In the genomic region with DNA sequence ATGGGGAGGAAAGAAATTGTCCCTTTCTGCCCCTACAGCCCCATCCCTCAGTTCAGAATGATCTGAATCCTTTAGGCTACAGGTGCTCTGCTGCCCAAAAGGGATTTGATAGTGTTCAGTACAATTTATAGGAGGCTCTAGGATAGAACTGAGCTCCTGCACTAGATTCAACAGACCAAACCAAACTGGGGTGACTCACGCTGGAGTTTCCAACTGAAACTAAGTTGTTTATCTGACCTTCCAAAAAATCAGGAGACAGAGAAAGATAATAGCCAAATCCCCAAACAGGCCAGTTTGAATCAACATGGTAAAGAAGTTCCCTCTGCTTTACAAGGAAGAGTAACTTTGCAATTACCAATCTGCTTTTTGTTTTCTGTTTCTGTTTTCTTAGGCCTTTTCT, we compare ENCODE assay signal across 31 cellular contexts.
DNase-seq lines count a peak whose midpoint lies in the region; ATAC-seq, FAIRE-seq and TF ChIP-seq lines count a peak whose summit lies in the region.
"Had no signal": no experiment of that assay in that cellular context is flagged by ENCODE, and none has a peak within 500 bp of the region (broad histone marks: within the 10 kb centered on the region; RNA-seq: fewer than 3 reads in every experiment).

No MANE protein-coding gene starts in this region.

- no peak overlapping the region for H3K23ac ChIP-seq in IMR-90 (ENCODE audit: low read depth, low read length)

- no TSS peak for BruUV-seq in IMR-90 (replicated peaks; lab: Mats Ljungman, UMichigan)

- 0 out of 2 replicates have a peak overlapping the region, but pooled peaks have one; percentile 20 for H4K91ac ChIP-seq in IMR-90 (ENCODE audit: insufficient read depth, low read depth, low read length)

- WGBS in IMR-90 (ENCODE audit: extremely low coverage in 2 of 2, insufficient read length in 1 of 2), 2 experiments = no CpG with 5 or more reads among the region's 1 CpG
- WGBS in smooth muscle cell (ENCODE audit: low lambda C conversion rate) = 52% methylated on average over 1 of the region's 1 CpG

- intact Hi-C loops in IMR-90 (cut with micrococcal nuclease) (no loop called here), Right ventricle myocardium inferior (cut with DNase I) (no loop called here)

- ATAC-seq in IMR-90 (ENCODE audit: low read depth) (peak; percentile 90), GM21447 (IDR thresholded peaks at IDR 0.05; ENCODE audit: unreplicated experiment) (no peak), GM21367 (IDR thresholded peaks at IDR 0.05; ENCODE audit: unreplicated experiment) (no peak), Right ventricle myocardium inferior (no peak)
- ATAC-seq: gastroesophageal sphincter; right lobe of liver; stimulated activated naive CD8-positive, alpha-beta T cell treated with anti-CD3 and anti-CD28 coated beads, Interleukin-15, amount 100 ng/mL, for 72 hours had no signal

- H3K36me3 Mint-ChIP-seq in astrocyte (ENCODE audit: low read depth, unreplicated experiment) = no peaks in the 10 kb centered on the region
- H3K36me3 Mint-ChIP-seq: activated naive CD8-positive, alpha-beta T cell treated with anti-CD3 and anti-CD28 coated beads, Interleukin-2, amount 10 ng/mL, durations not matched to agents 7 days and 5 days; neural progenitor cell had no signal

- H3K56ac ChIP-seq in IMR-90 (ENCODE audit: extremely low read depth, insufficient read depth, low read length) = no peak overlapping the region

- H3K27me3 ChIP-seq in IMR-90 (ENCODE audit: control insufficient read depth, insufficient read depth, low read length) (no peaks in the 10 kb centered on the region), astrocyte (ENCODE audit: insufficient read depth, low read length) (no peaks in the 10 kb centered on the region), smooth muscle cell (ENCODE audit: low read depth) (no peaks in the 10 kb centered on the region)
- H3K27me3 ChIP-seq: gastroesophageal sphincter, neural progenitor cell, right lobe of liver, tibial artery had no signal

- no peak overlapping the region for H3K4me3 ChIP-seq in IMR-90 (ENCODE audit: insufficient read depth, low read depth, low read length)
- no peak overlapping the region for H3K4me3 ChIP-seq in astrocyte (ENCODE audit: insufficient read depth, low read depth, low read length)
- no peak overlapping the region for H3K4me3 ChIP-seq in fibroblast of villous mesenchyme (ENCODE audit: low read depth, low read length)
- H3K4me3 ChIP-seq in smooth muscle cell = no peak overlapping the region
- H3K4me3 ChIP-seq: coronary artery, gastroesophageal sphincter, neural progenitor cell, right lobe of liver, tibial artery had no signal

- H3K27ac Mint-ChIP-seq in astrocyte (ENCODE audit: unreplicated experiment) = no peak overlapping the region
- H3K27ac Mint-ChIP-seq: activated naive CD8-positive, alpha-beta T cell treated with anti-CD3 and anti-CD28 coated beads, Interleukin-2, amount 10 ng/mL, durations not matched to agents 7 days and 5 days; activated T-cell treated with anti-CD3 and anti-CD28 coated beads, Interleukin-2, amount 50 U/mL, for 24 hours; memory B cell; neural progenitor cell had no signal

- DNase-seq in IMR-90 (peak; percentile 70), astrocyte (ENCODE audit: low read depth) (peak; percentile 23), fibroblast of villous mesenchyme (ENCODE audit: low read depth) (peak; percentile 59), smooth muscle cell (lab: John Stamatoyannopoulos, UW; ENCODE audit: unreplicated experiment) (no peak), Right ventricle myocardium inferior (ENCODE audit: missing footprints) (no peak)
- DNase-seq: activated gamma-delta T cell treated with Interleukin-2 at 50 U/mL for 16 hours; activated naive CD8-positive, alpha-beta T cell treated with anti-CD3 and anti-CD28 coated beads, Interleukin-2, amount 10 ng/mL, durations not matched to agents 7 days and 5 days; activated T-cell treated with anti-CD3 and anti-CD28 coated beads, Interleukin-2, amount 50 U/mL, for 24 hours; caudate nucleus; DMS 273 treated with DMSO at 0.1 percent for 48 hours; effector memory CD4-positive, alpha-beta T cell; EL; H7; hypothalamus; MV-4-11; NCI-H1436 treated with DMSO at 0.1 percent for 48 hours; NCI-H2107; posterior cingulate gyrus; right lobe of liver; stimulated activated CD4-positive, alpha-beta T cell treated with anti-CD3 and anti-CD28 coated beads, Interleukin-12 subunit alpha, Interleukin-12 subunit beta, amount 100 ng/mL, for 4 hours; stimulated activated CD4-positive, alpha-beta T cell treated with anti-CD3 and anti-CD28 coated beads, Interleukin-2, amount 100 ng/mL, for 48 hours; stimulated activated naive CD8-positive, alpha-beta T cell treated with anti-CD3 and anti-CD28 coated beads, Interleukin-15, amount 100 ng/mL, for 72 hours; tibial artery had no signal

- H2AK9ac ChIP-seq in IMR-90 (replicated peaks; ENCODE audit: low read depth, low read length, poor library complexity) = no peak overlapping the region

- H4K20me1 ChIP-seq in IMR-90 (ENCODE audit: insufficient read depth, low read length) (no peaks in the 10 kb centered on the region), astrocyte (ENCODE audit: insufficient read depth, low read length) (no peaks in the 10 kb centered on the region), smooth muscle cell (ENCODE audit: low read depth) (no peaks in the 10 kb centered on the region)

- H2BK20ac ChIP-seq in IMR-90 (ENCODE audit: low read depth, low read length) = peak overlapping the region; percentile 65; the same call in 1 of the 2 replicates

- no peaks in the 10 kb centered on the region for H3K79me2 ChIP-seq in astrocyte (ENCODE audit: insufficient read depth, low read length)
- H3K79me2 ChIP-seq in smooth muscle cell (ENCODE audit: low read depth) = no peaks in the 10 kb centered on the region

- peaks cover 2% of the 10 kb centered on the region for H3K27me3 Mint-ChIP-seq in astrocyte (ENCODE audit: low read depth, unreplicated experiment)

- H3K36me3 ChIP-seq in IMR-90 (ENCODE audit: control insufficient read depth, insufficient read depth, low read length) = no peaks in the 10 kb centered on the region
- H3K36me3 ChIP-seq in astrocyte (ENCODE audit: insufficient read depth, low read length) = no peaks in the 10 kb centered on the region
- no peaks in the 10 kb centered on the region for H3K36me3 ChIP-seq in smooth muscle cell (ENCODE audit: low read depth)
- H3K36me3 ChIP-seq: gastroesophageal sphincter, neural progenitor cell, right lobe of liver, tibial artery had no signal

- H3K14ac ChIP-seq in IMR-90 (replicated peaks; ENCODE audit: low read depth, low read length) = no peak overlapping the region

- H2BK15ac ChIP-seq in IMR-90 (ENCODE audit: low read depth, low read length) = peak overlapping the region; percentile 35; the same call in 1 of the 3 replicates

- TF ChIP-seq POLR2A in IMR-90 (IDR thresholded peaks at IDR 0.05; ENCODE audit: low read depth, low read length) = no peak

- in situ Hi-C loops in IMR-90 (cut with MboI; ENCODE audit: low sequenced_read_pairs) = no loop called here

- H2AFZ ChIP-seq in IMR-90 (replicated peaks; ENCODE audit: low read length, poor library complexity) (no peak overlapping the region), astrocyte (ENCODE audit: low read depth, low read length) (no peak overlapping the region), smooth muscle cell (ENCODE audit: low read depth) (no peak overlapping the region)
- H2AFZ ChIP-seq: neural progenitor cell had no signal

- H4K5ac ChIP-seq in IMR-90 (ENCODE audit: low read depth, low read length) = no peak overlapping the region

- no peak overlapping the region for H2AK5ac ChIP-seq in IMR-90 (ENCODE audit: low read depth, low read length)

- H3K4me1 ChIP-seq in IMR-90 (ENCODE audit: control insufficient read depth, insufficient read depth, low read length) (peaks cover 12% of the 10 kb centered on the region), astrocyte (ENCODE audit: insufficient read depth, low read length) (peaks cover under 1% of the 10 kb centered on the region), smooth muscle cell (ENCODE audit: low read depth) (no peaks in the 10 kb centered on the region)
- H3K4me1 ChIP-seq: gastroesophageal sphincter, neural progenitor cell, right lobe of liver, tibial artery had no signal

- H3K4me2 ChIP-seq in IMR-90 (ENCODE audit: low read depth, low read length) = peak overlapping the region; percentile 39; the same call in 1 of the 2 replicates
- no peak overlapping the region for H3K4me2 ChIP-seq in astrocyte (ENCODE audit: low read length)
- H3K4me2 ChIP-seq in smooth muscle cell = peak overlapping the region; percentile 45
- H3K4me2 ChIP-seq: neural progenitor cell had no signal

- dilution Hi-C loops in IMR-90 (cut with HindIII; ENCODE audit: low sequenced_read_pairs, unreplicated experiment) = no loop called here

- H3K9ac ChIP-seq in IMR-90 (ENCODE audit: low read depth, low read length) (no peak overlapping the region), astrocyte (ENCODE audit: low read length) (no peak overlapping the region), smooth muscle cell (ENCODE audit: low read depth) (no peak overlapping the region)
- H3K9ac ChIP-seq: neural progenitor cell had no signal

- peaks cover 12% of the 10 kb centered on the region for H3K9me1 ChIP-seq in IMR-90 (ENCODE audit: insufficient read depth, low read length)

- H3K4me1 Mint-ChIP-seq in astrocyte (ENCODE audit: low read depth, unreplicated experiment) = peaks cover 4% of the 10 kb centered on the region
- H3K4me1 Mint-ChIP-seq: activated naive CD8-positive, alpha-beta T cell treated with anti-CD3 and anti-CD28 coated beads, Interleukin-2, amount 10 ng/mL, durations not matched to agents 7 days and 5 days; memory B cell; stimulated activated naive CD8-positive, alpha-beta T cell treated with anti-CD3 and anti-CD28 coated beads, Interleukin-15, amount 100 ng/mL, for 72 hours had no signal

- H3K4ac ChIP-seq in IMR-90 (ENCODE audit: low read depth, low read length) = peak overlapping the region; percentile 36; the same call in 1 of the 2 replicates

- peak overlapping the region; percentile 18; the same call in 1 of the 2 replicates for H3K18ac ChIP-seq in IMR-90 (ENCODE audit: low read depth, low read length)

- TF ChIP-seq RAD21 in IMR-90 (IDR thresholded peaks at IDR 0.05; ENCODE audit: low read length) = no peak

- H2BK5ac ChIP-seq in IMR-90 (ENCODE audit: low read depth, low read length, poor library complexity, severe bottlenecking) = peak overlapping the region; percentile 43

- H3K9me3 ChIP-seq in IMR-90 (ENCODE audit: control insufficient read depth, insufficient read depth, low read length) (no peaks in the 10 kb centered on the region), astrocyte (ENCODE audit: insufficient read depth, low read depth, low read length) (no peaks in the 10 kb centered on the region), smooth muscle cell (replicated peaks; ENCODE audit: low read depth) (no peaks in the 10 kb centered on the region)
- H3K9me3 ChIP-seq: gastroesophageal sphincter, right lobe of liver, tibial artery had no signal

- CTCF ChIA-PET in IMR-90 (lab: Yijun Ruan, JAX) = no interaction called here

- FAIRE-seq in astrocyte (lab: Jason Lieb, UNC) = no peak
- FAIRE-seq: TTC549 had no signal

- H3F3A ChIP-seq in smooth muscle cell (ENCODE audit: low read depth) = peaks cover 10% of the 10 kb centered on the region

- H3K79me1 ChIP-seq in IMR-90 (ENCODE audit: low read depth in 1 of 2, low read length in 2 of 2) = no peaks in the 10 kb centered on the region; a peak in 1 of 4 replicates

- peak overlapping the region in 1 of 2 experiments; percentile 29; a peak in 1 of 4 replicates for H4K8ac ChIP-seq in IMR-90 (ENCODE audit: low read depth in 2 of 2, low read length in 2 of 2)

- H3K9me3 Mint-ChIP-seq in astrocyte (ENCODE audit: unreplicated experiment) = peaks cover 5% of the 10 kb centered on the region
- H3K9me3 Mint-ChIP-seq: stimulated activated naive CD8-positive, alpha-beta T cell treated with anti-CD3 and anti-CD28 coated beads, Interleukin-15, amount 100 ng/mL, for 72 hours had no signal

- H3K4me3 Mint-ChIP-seq in astrocyte (ENCODE audit: unreplicated experiment) = no peak overlapping the region
- H3K4me3 Mint-ChIP-seq: activated naive CD8-positive, alpha-beta T cell treated with anti-CD3 and anti-CD28 coated beads, Interleukin-2, amount 10 ng/mL, durations not matched to agents 7 days and 5 days; activated T-cell treated with anti-CD3 and anti-CD28 coated beads, Interleukin-2, amount 50 U/mL, for 24 hours; memory B cell; neural progenitor cell; stimulated activated naive CD8-positive, alpha-beta T cell treated with anti-CD3 and anti-CD28 coated beads, Interleukin-15, amount 100 ng/mL, for 72 hours had no signal

- POLR2A ChIA-PET in IMR-90 (lab: Charles Lee; ENCODE audit: unreplicated experiment) = no interaction called here

- H3K27ac ChIP-seq in IMR-90 (ENCODE audit: insufficient read depth, low read length) (peak overlapping the region; percentile 29; the same call in 1 of the 2 replicates), astrocyte (ENCODE audit: low read depth, low read length) (no peak overlapping the region), smooth muscle cell (ENCODE audit: low read depth) (peak overlapping the region; percentile 49)
- H3K27ac ChIP-seq: coronary artery, gastroesophageal sphincter, neural progenitor cell, right lobe of liver, RWPE1, tibial artery had no signal

- TF ChIP-seq CTCF in IMR-90 (conservative IDR thresholded peaks at IDR 0.05; ENCODE audit: low read depth, low read length) (no peak), astrocyte (IDR thresholded peaks at IDR 0.05; ENCODE audit: insufficient read depth, low read depth, low read length) (no peak), fibroblast of villous mesenchyme (IDR thresholded peaks at IDR 0.05; ENCODE audit: insufficient read depth, low read depth, low read length) (no peak), smooth muscle cell (IDR thresholded peaks at IDR 0.05; ENCODE audit: borderline replicate concordance, insufficient read depth, poor library complexity, severe bottlenecking) (no peak)

- H2BK120ac ChIP-seq in IMR-90 (ENCODE audit: low read depth, low read length) = peak overlapping the region; percentile 80

Comparison
In these comparisons a context has a peak if more than half of its experiments do, and no peak if none do; other contexts are left out.
1. DNase-seq: peak in IMR-90 (single experiment), astrocyte (single experiment) and fibroblast of villous mesenchyme (single experiment); none in smooth muscle cell (single experiment) and Right ventricle myocardium inferior (single experiment).